23 cellular contexts compared by ENCODE assay signal in the genomic region with DNA sequence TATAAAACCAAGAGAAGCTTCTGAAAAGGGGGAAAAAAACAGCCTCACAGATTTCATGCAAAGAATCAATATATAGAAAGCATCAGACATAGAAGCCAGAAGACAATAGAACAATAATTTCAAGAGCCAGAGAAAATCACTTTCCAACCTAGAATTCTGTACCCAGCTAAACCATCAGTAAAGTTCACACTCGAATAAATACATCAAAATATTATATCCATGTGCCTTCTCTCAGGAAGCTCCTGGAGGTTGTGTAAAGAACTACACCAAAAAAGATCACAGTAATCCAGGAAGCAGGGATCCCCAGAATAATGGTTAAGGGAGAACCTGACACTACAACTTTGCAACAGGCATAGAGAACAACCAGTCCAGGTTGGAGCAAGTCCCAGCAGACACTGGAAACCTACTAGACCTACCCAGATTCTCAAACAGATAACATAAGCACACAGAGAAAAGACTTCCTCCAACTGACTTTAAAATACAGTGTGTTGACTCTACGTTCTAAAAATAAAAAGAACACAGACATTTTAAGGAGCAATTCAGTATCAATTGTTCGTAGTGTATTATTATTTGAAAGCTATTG.
DNase-seq lines count a peak whose midpoint lies in the region; ATAC-seq and TF ChIP-seq lines count a peak whose summit lies in the region.
"Had no signal": no experiment of that assay in that cellular context is flagged by ENCODE, and none has a peak within 500 bp of the region (broad histone marks: within the 10 kb centered on the region; RNA-seq: fewer than 3 reads in every experiment).

No MANE protein-coding gene starts in this region.

- WGBS in body of pancreas, 2 donors = 85 to 86% methylated on average over 3 of the region's 3 CpGs

- DNase-seq in EH (ENCODE audit: low read depth) (peak; percentile 2), HFF-Myc (ENCODE audit: extremely low read depth, low read depth) (no peak), astrocyte of the cerebellum (ENCODE audit: low read depth) (no peak), neural crest cell (ENCODE audit: low read depth, low spot score) (no peak), body of pancreas (no peak), T-helper 1 cell (no peak)
- DNase-seq: activated CD4-positive, alpha-beta T cell treated with anti-CD3 and anti-CD28 coated beads, Interleukin-2, amount 10 ng/mL, durations not matched to agents 7 days and 5 days; activated naive CD4-positive, alpha-beta T cell treated with anti-CD3 and anti-CD28 coated beads, Interleukin-2, amount 50 U/mL, for 16 hours; activated T-cell treated with anti-CD3 and anti-CD28 coated beads, Interleukin-2, amount 50 U/mL, for 24 hours; dermis blood vessel endothelial cell; DMS153; heart right ventricle; mesendoderm; NCI-H1048; NCI-H2081; NCI-H524 treated with DMSO at 0.1 percent for 48 hours; nephron progenitor cell; stimulated activated naive CD8-positive, alpha-beta T cell treated with anti-CD3 and anti-CD28 coated beads, Interleukin-15, Interleukin-2, amounts not matched to agents 100 U/mL and 50 U/mL, for 24 hours; T1000; trophoblast cell had no signal

- H3K4me3 Mint-ChIP-seq in neural crest cell = no peak overlapping the region
- H3K4me3 Mint-ChIP-seq: activated CD4-positive, alpha-beta T cell treated with anti-CD3 and anti-CD28 coated beads, Interleukin-2, amount 10 ng/mL, durations not matched to agents 7 days and 5 days; activated T-cell treated with anti-CD3 and anti-CD28 coated beads, Interleukin-2, amount 50 U/mL, for 24 hours; nephron progenitor cell had no signal

- H3K27me3 Mint-ChIP-seq in neural crest cell (ENCODE audit: low read depth) = no peaks in the 10 kb centered on the region

- H3K27me3 ChIP-seq in body of pancreas = no peaks in the 10 kb centered on the region

- no peak for TF ChIP-seq POLR2A in body of pancreas (IDR thresholded peaks at IDR 0.05)

- no peaks in the 10 kb centered on the region for H3K36me3 ChIP-seq in body of pancreas (replicated peaks in 1 of 2; ENCODE audit: insufficient read depth in 1 of 2, low read depth in 2 of 2)
- H3K36me3 ChIP-seq: heart right ventricle had no signal

- no peaks in the 10 kb centered on the region for H3K9me3 ChIP-seq in body of pancreas

- H3K27ac ChIP-seq in body of pancreas = no peak overlapping the region
- H3K27ac ChIP-seq: heart right ventricle had no signal

- TF ChIP-seq CTCF in HFF-Myc (IDR thresholded peaks at IDR 0.05; ENCODE audit: low read depth, low read length, missing control alignments) (peak; percentile 4), astrocyte of the cerebellum (IDR thresholded peaks at IDR 0.05; ENCODE audit: low read depth, low read length, missing control alignments) (peak; percentile 10), neural crest cell (conservative IDR thresholded peaks at IDR 0.05) (peak; percentile 44), body of pancreas (IDR thresholded peaks at IDR 0.05) (no peak)

- in situ Hi-C loops in astrocyte of the cerebellum (cut with HindIII; ENCODE audit: low sequenced_read_pairs) = no loop called here

- peaks cover 4% of the 10 kb centered on the region for H3K9me3 Mint-ChIP-seq in neural crest cell
- H3K9me3 Mint-ChIP-seq: activated CD4-positive, alpha-beta T cell treated with anti-CD3 and anti-CD28 coated beads, Interleukin-2, amount 10 ng/mL, durations not matched to agents 7 days and 5 days; activated T-cell treated with anti-CD3 and anti-CD28 coated beads, Interleukin-2, amount 50 U/mL, for 24 hours had no signal

- H3K36me3 Mint-ChIP-seq in neural crest cell (ENCODE audit: low read depth) = no peaks in the 10 kb centered on the region

- no peaks in the 10 kb centered on the region for H3K4me1 Mint-ChIP-seq in neural crest cell
- H3K4me1 Mint-ChIP-seq: activated CD4-positive, alpha-beta T cell treated with anti-CD3 and anti-CD28 coated beads, Interleukin-2, amount 10 ng/mL, durations not matched to agents 7 days and 5 days had no signal

- H3K27ac Mint-ChIP-seq in neural crest cell (ENCODE audit: unreplicated experiment) = no peak overlapping the region
- H3K27ac Mint-ChIP-seq: activated CD4-positive, alpha-beta T cell treated with anti-CD3 and anti-CD28 coated beads, Interleukin-2, amount 10 ng/mL, durations not matched to agents 7 days and 5 days; activated T-cell treated with anti-CD3 and anti-CD28 coated beads, Interleukin-2, amount 50 U/mL, for 24 hours; nephron progenitor cell had no signal

- no peak overlapping the region for H3K4me3 ChIP-seq in HFF-Myc (replicated peaks; ENCODE audit: low read depth, low read length)
- no peak overlapping the region for H3K4me3 ChIP-seq in astrocyte of the cerebellum (ENCODE audit: low read depth, low read length)
- no peak overlapping the region for H3K4me3 ChIP-seq in body of pancreas
- H3K4me3 ChIP-seq: heart right ventricle had no signal

- ATAC-seq in GM21367 (IDR thresholded peaks at IDR 0.05; ENCODE audit: unreplicated experiment) (no peak), body of pancreas (no peak), GM19395 (IDR thresholded peaks at IDR 0.05; ENCODE audit: unreplicated experiment) (no peak)
- ATAC-seq: esophagus mucosa; heart right ventricle; stimulated activated naive CD8-positive, alpha-beta T cell treated with anti-CD3 and anti-CD28 coated beads, Interleukin-15, Interleukin-2, amounts not matched to agents 100 U/mL and 50 U/mL, for 24 hours had no signal

- intact Hi-C loops in body of pancreas (cut with DNase I) = loop anchor here (10.0 kb wide), 1 partner anchor 524 kb away; no protein-coding TSS in a partner anchor

- H3K4me1 ChIP-seq in body of pancreas = no peaks in the 10 kb centered on the region

Comparison
In these comparisons a context has a peak if more than half of its experiments do, and no peak if none do; other contexts are left out.
1. CTCF ChIP-seq: peak in HFF-Myc (single experiment), astrocyte of the cerebellum (single experiment) and neural crest cell (single experiment); none in body of pancreas (0 of 7).